1 cellular context compared by ENCODE assay signal in genomic region chr1:54982739-54983138, GRCh38.
TF ChIP-seq lines count a peak whose summit lies in the region.

No MANE protein-coding gene starts in this region.

TF ChIP-seq in K562, 482 proteins besides CTCF, POLR2A, EP300 and RAD21:
- TF ChIP-seq ETV1 (tag; conservative IDR thresholded peaks at IDR 0.05; ENCODE audit: low read depth) (no peak), NFIC (IDR thresholded peaks at IDR 0.05) (peak; percentile 68), RBM25 (IDR thresholded peaks at IDR 0.05; ENCODE audit: low read depth, low read length, severe bottlenecking) (no peak)
